ENCODE assay signal across 7 cellular contexts in the genomic region with DNA sequence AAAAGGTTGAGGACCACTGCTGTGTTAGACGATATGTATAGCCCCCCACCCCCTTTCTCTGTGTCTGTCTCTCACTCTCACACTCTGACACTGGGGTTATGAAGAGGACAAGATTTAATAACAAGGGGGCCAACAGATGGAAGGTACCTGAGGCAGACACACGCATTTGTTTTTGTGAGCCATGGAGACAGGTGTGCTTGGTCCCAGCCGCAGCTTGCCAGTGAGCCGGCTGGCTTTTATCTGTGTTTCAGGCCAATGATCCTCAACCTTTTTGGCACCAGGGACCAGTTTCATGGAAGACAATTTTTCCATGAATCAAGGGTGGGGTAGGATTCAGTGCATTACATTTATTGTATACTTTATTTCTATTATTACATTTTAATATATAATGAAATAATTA.
"Had no signal": no experiment of that assay in that cellular context is flagged by ENCODE, and none has a peak within 500 bp of the region (broad histone marks: within the 10 kb centered on the region; RNA-seq: fewer than 3 reads in every experiment).

No MANE protein-coding gene starts in this region.

- H3K27ac ChIP-seq: GM23248 had no signal

- ATAC-seq: K562 had no signal

- DNase-seq: GM23248, GOT3, H7, HCEC 1CT, IMR-90 had no signal

- FAIRE-seq: HTR-8/SVneo, K562 had no signal

- H3K4me3 ChIP-seq: GM23248, K562 had no signal
